Comparison of ENCODE assay signal across 18 cellular contexts in genomic region chr2:105412584-105412983, GRCh38. TPM values are rescaled to one million over a fixed set of nuclear protein-coding genes. Genes with fewer than 3 reads are reported as not detected.
DNase-seq lines count a peak whose midpoint lies in the region; ATAC-seq, FAIRE-seq and TF ChIP-seq lines count a peak whose summit lies in the region.
"Had no signal": no experiment of that assay in that cellular context is flagged by ENCODE, and none has a peak within 500 bp of the region (broad histone marks: within the 10 kb centered on the region; RNA-seq: fewer than 3 reads in every experiment).

No MANE protein-coding gene starts in this region.

- H3K4me2 ChIP-seq in HepG2 (ENCODE audit: low read depth, low read length) (no peak overlapping the region; the same call in 1 of the 2 replicates), mesenchymal stem cell (ENCODE audit: low read length, poor library complexity, severe bottlenecking) (no peak overlapping the region)

- POLR2A ChIA-PET in HepG2 (lab: Yijun Ruan, JAX) = no interaction called here

- WGBS in HepG2 (ENCODE audit: low lambda C conversion rate) = 12% methylated on average over 11 of the region's 11 CpGs
- WGBS in right lobe of liver (ENCODE audit: insufficient coverage, low coverage, low lambda C conversion rate, missing lambda C conversion rate) = 62% methylated on average over 11 of the region's 11 CpGs
- WGBS in mesenchymal stem cell = 90% methylated on average over 11 of the region's 11 CpGs

- H3K9ac ChIP-seq in HepG2 (ENCODE audit: insufficient read depth, low read depth, low read length) (no peak overlapping the region), mesenchymal stem cell (ENCODE audit: low read length) (no peak overlapping the region)

- TF ChIP-seq EP300 in HepG2 (IDR thresholded peaks at IDR 0.05; ENCODE audit: low read depth in 2 of 2, low read length in 2 of 2) (no peak), HepG2 (CRISPR knock-in tag; IDR thresholded peaks at IDR 0.05; ENCODE audit: borderline replicate concordance) (no peak)

- no peak overlapping the region for H2AFZ ChIP-seq in HepG2 (ENCODE audit: low read length)
- H2AFZ ChIP-seq in mesenchymal stem cell (ENCODE audit: low read depth, low read length) = no peak overlapping the region

- no peak overlapping the region for H2BK15ac ChIP-seq in mesenchymal stem cell (ENCODE audit: low read depth, poor library complexity, severe bottlenecking)

- TF ChIP-seq CTCF in HepG2 (CRISPR knock-in tag; IDR thresholded peaks at IDR 0.05) = no peak
- no peak for TF ChIP-seq CTCF in right lobe of liver (IDR thresholded peaks at IDR 0.05)
- TF ChIP-seq CTCF in cardiac muscle cell (IDR thresholded peaks at IDR 0.05; ENCODE audit: low read depth, low read length) = no peak

- ATAC-seq in HepG2 (no peak; the same call in 1 of the 3 replicates), right lobe of liver (no peak)

- BruUV-seq in HepG2 (replicated peaks; lab: Mats Ljungman, UMichigan) = no TSS peak

- H3K9me3 ChIP-seq in HepG2 (ENCODE audit: low read length) (no peaks in the 10 kb centered on the region), right lobe of liver (no peaks in the 10 kb centered on the region), cardiac muscle cell (ENCODE audit: low read depth) (no peaks in the 10 kb centered on the region), mesenchymal stem cell (ENCODE audit: control insufficient read depth, low read length) (no peaks in the 10 kb centered on the region)
- H3K9me3 ChIP-seq: BE2C, Caco-2 had no signal

- no peak overlapping the region for H3K4me3 ChIP-seq in HepG2 (replicated peaks in 1 of 3; ENCODE audit: insufficient read depth in 1 of 3, low read depth in 2 of 3, low read length in 3 of 3)
- no peak overlapping the region for H3K4me3 ChIP-seq in right lobe of liver
- H3K4me3 ChIP-seq in cardiac muscle cell = no peak overlapping the region
- no peak overlapping the region for H3K4me3 ChIP-seq in mesenchymal stem cell (ENCODE audit: insufficient read depth in 1 of 2, low read depth in 1 of 2, low read length in 2 of 2)

- peak overlapping the region; percentile 21 for H4K8ac ChIP-seq in mesenchymal stem cell (ENCODE audit: low read length)

- in situ Hi-C loops in HepG2 (cut with HindIII; ENCODE audit: extremely low pct_ligation_motif_present, low pct_unique_long_range_greater_than_20kb) = loop anchor here (5.0 kb wide), 1 partner anchor 40 kb away; no protein-coding TSS in a partner anchor

- DNase-seq in HepG2 (ENCODE audit: low spot score) (no peak), right lobe of liver (no peak), cardiac muscle cell (ENCODE audit: low read depth in 1 of 2, low spot score in 1 of 2) (no peak), mesenchymal stem cell (no peak), posterior cingulate gyrus (no peak), NCI-H2171 (lab: John Stamatoyannopoulos, UW) (no peak)
- no peak for DNase-seq in stimulated activated CD4-positive, alpha-beta T cell treated with anti-CD3 and anti-CD28 coated beads, Interleukin-12 subunit alpha, Interleukin-12 subunit beta, amount 100 ng/mL, for 4 hours
- DNase-seq: BE2C; Caco-2; CD4-positive, CD25-positive, alpha-beta regulatory T cell; KG1; NCI-H1417 treated with DMSO at 0.1 percent for 48 hours; NCI-H187 treated with DMSO at 0.1 percent for 48 hours; NCI-H226; NCI-H524; NCI-H82; RPMI8226 had no signal

- H3K4me1 ChIP-seq in HepG2 (ENCODE audit: insufficient read depth, low read length) (peaks cover 15% of the 10 kb centered on the region), right lobe of liver (no peaks in the 10 kb centered on the region), cardiac muscle cell (ENCODE audit: low read depth) (peaks cover 36% of the 10 kb centered on the region), mesenchymal stem cell (ENCODE audit: control insufficient read depth, insufficient read depth, low read depth, low read length) (peaks cover 11% of the 10 kb centered on the region)
- H3K4me1 ChIP-seq: BE2C had no signal

- no peak overlapping the region for H3K4ac ChIP-seq in mesenchymal stem cell (ENCODE audit: low read depth in 1 of 2, low read length in 2 of 2)

- H2BK12ac ChIP-seq in mesenchymal stem cell (ENCODE audit: low read length in 2 of 2) = peak overlapping the region in 1 of 2 experiments; percentile 2

- H2BK5ac ChIP-seq in mesenchymal stem cell (ENCODE audit: low read depth, low read length, poor library complexity, severe bottlenecking) = no peak overlapping the region

- no peak for TF ChIP-seq RAD21 in HepG2 (CRISPR knock-in tag; IDR thresholded peaks at IDR 0.05)

- intact Hi-C loops in HepG2 (cut with micrococcal nuclease; ENCODE audit: unreplicated experiment) = no loop called here
- intact Hi-C loops in right lobe of liver (cut with DNase I) = no loop called here
- intact Hi-C loops in posterior cingulate gyrus (cut with DNase I) = no loop called here

- H4K20me1 ChIP-seq in HepG2 (ENCODE audit: insufficient read depth, low read length) = no peaks in the 10 kb centered on the region

- no peaks in the 10 kb centered on the region for H3K79me1 ChIP-seq in mesenchymal stem cell (replicated peaks; ENCODE audit: low read length, poor library complexity, severe bottlenecking)

- H3K79me2 ChIP-seq in HepG2 (ENCODE audit: insufficient read depth, low read length) = no peaks in the 10 kb centered on the region

- no peak overlapping the region for H2BK120ac ChIP-seq in mesenchymal stem cell (ENCODE audit: low read depth, low read length)

- H3K36me3 ChIP-seq in HepG2 (replicated peaks in 1 of 2; ENCODE audit: control insufficient read depth in 1 of 2, insufficient read depth in 2 of 2, low read length in 2 of 2) (no peaks in the 10 kb centered on the region), right lobe of liver (no peaks in the 10 kb centered on the region), cardiac muscle cell (peaks cover 33% of the 10 kb centered on the region), mesenchymal stem cell (ENCODE audit: control insufficient read depth in 1 of 2, insufficient read depth in 2 of 2, low read depth in 1 of 2, low read length in 2 of 2) (no peaks in the 10 kb centered on the region)
- H3K36me3 ChIP-seq: BE2C had no signal

- H3K18ac ChIP-seq in mesenchymal stem cell (ENCODE audit: low read depth in 1 of 2, low read length in 2 of 2) = no peak overlapping the region

- no peak overlapping the region for H3K27ac ChIP-seq in HepG2 (ENCODE audit: extremely low read length, insufficient read depth, low read length)
- H3K27ac ChIP-seq in right lobe of liver = no peak overlapping the region
- H3K27ac ChIP-seq in cardiac muscle cell = peak overlapping the region; percentile 65
- H3K27ac ChIP-seq in mesenchymal stem cell (ENCODE audit: low read length, poor library complexity, severe bottlenecking) = no peak overlapping the region

- CTCF ChIA-PET in HepG2 (lab: Yijun Ruan, JAX; ENCODE audit: low intra/inter-chr PET ratio, low total read pairs) = no interaction called here

- no peak for FAIRE-seq in HepG2 (lab: Jason Lieb, UNC)
- FAIRE-seq: H54 had no signal

- H3K27me3 ChIP-seq in HepG2 (ENCODE audit: control insufficient read depth in 1 of 2, insufficient read depth in 2 of 2, low read length in 2 of 2) = peaks cover 1 to 43% of the 10 kb centered on the region in 2 experiments; a peak in 4 of 5 replicates
- H3K27me3 ChIP-seq in right lobe of liver = no peaks in the 10 kb centered on the region
- H3K27me3 ChIP-seq in cardiac muscle cell = no peaks in the 10 kb centered on the region
- H3K27me3 ChIP-seq in mesenchymal stem cell (ENCODE audit: control insufficient read depth in 1 of 2, insufficient read depth in 1 of 2, low read length in 2 of 2) = peaks cover 0 to 39% of the 10 kb centered on the region in 2 experiments
- H3K27me3 ChIP-seq: BE2C had no signal

- H4K91ac ChIP-seq in mesenchymal stem cell (ENCODE audit: low read length) = peak overlapping the region; percentile 62

- H3K14ac ChIP-seq in mesenchymal stem cell (ENCODE audit: low read length in 2 of 2) = no peak overlapping the region

- H3K23ac ChIP-seq in mesenchymal stem cell (ENCODE audit: low read length in 2 of 2) = no peak overlapping the region

- peak overlapping the region; percentile 20 for H2AK5ac ChIP-seq in mesenchymal stem cell (ENCODE audit: low read length, severe bottlenecking)

- no peak for TF ChIP-seq POLR2A in HepG2 (IDR thresholded peaks at IDR 0.05; ENCODE audit: insufficient read depth in 1 of 2, low read depth in 2 of 2, low read length in 2 of 2)
- no peak for TF ChIP-seq POLR2A in right lobe of liver (IDR thresholded peaks at IDR 0.05)

TF ChIP-seq in HepG2, 621 proteins besides CTCF, POLR2A, EP300 and RAD21 (continues in another document):
- TF ChIP-seq SP5 (CRISPR knock-in tag; IDR thresholded peaks at IDR 0.05; ENCODE audit: borderline replicate concordance, low read depth) = no peak

RNA-seq across cellular contexts. Expression of gene FHL2, which starts 13.7 kb away (rescaled TPM):
- 1.9 and 2.3 TPM in 2 replicates for total RNA-seq in HepG2 (2016; rRNA removed; fragmentation: Illumina TruSeq; extraction: Trizol)
- total RNA-seq in HepG2 (2016; cell fraction: cytosol; rRNA removed; fragmentation: Illumina TruSeq; extraction: Trizol; ENCODE audit: low read depth) = 1.4 and 1.6 TPM in 2 replicates
- 1.9 and 2.3 TPM in 2 replicates for total RNA-seq in HepG2 (2016; cell fraction: insoluble cytoplasmic fraction; rRNA removed; fragmentation: Illumina TruSeq; extraction: Trizol)
- 1.4 and 1.7 TPM in 2 replicates for total RNA-seq in HepG2 (2016; cell fraction: membrane; rRNA removed; fragmentation: Illumina TruSeq; extraction: Trizol)
- total RNA-seq in HepG2 (2016; cell fraction: nucleus; rRNA removed; fragmentation: Illumina TruSeq; extraction: Trizol) = 0.53 and 0.87 TPM in 2 replicates
- 44.2 and 74.8 TPM in 2 replicates for polyA plus RNA-seq in HepG2 (2011; rRNA removed)
- 51.8 and 84.3 TPM in 2 replicates for polyA plus RNA-seq in HepG2 (2011; cell fraction: cytosol; rRNA removed)
- polyA plus RNA-seq in HepG2 (2011; cell fraction: nucleus; rRNA removed) = 19.1 and 28.9 TPM in 2 replicates
- 51.1 and 56.1 TPM in 2 replicates for polyA plus RNA-seq in HepG2 (2012)
- 1.8 and 2.5 TPM in 2 replicates for polyA plus RNA-seq in HepG2 (2016; cell fraction: cytosol; fragmentation: Illumina TruSeq; extraction: Trizol; ENCODE audit: low read depth)
- polyA plus RNA-seq in HepG2 (2016; cell fraction: insoluble cytoplasmic fraction; fragmentation: Illumina TruSeq; extraction: Trizol; ENCODE audit: low read depth) = 3.4 and 3.5 TPM in 2 replicates
- polyA plus RNA-seq in HepG2 (2016; cell fraction: membrane; fragmentation: Illumina TruSeq; extraction: Trizol; ENCODE audit: low read depth) = 1.9 and 2.2 TPM in 2 replicates
- polyA plus RNA-seq in HepG2 (2016; cell fraction: nucleus; fragmentation: Illumina TruSeq; extraction: Trizol; ENCODE audit: insufficient read depth, low read depth) = 1.0 and 1.6 TPM in 2 replicates
- 56.1 and 100.0 TPM in 2 replicates for polyA minus RNA-seq in HepG2 (2011; rRNA and poly(A)+ RNA removed; ENCODE audit: low replicate concordance)
- polyA minus RNA-seq in HepG2 (2011; cell fraction: cytosol; rRNA and poly(A)+ RNA removed) = 18.5 and 23.7 TPM in 2 replicates
- 28.0 and 37.5 TPM in 2 replicates for polyA minus RNA-seq in HepG2 (2011; cell fraction: nucleus; rRNA and poly(A)+ RNA removed)
- 10 to 100 TPM in 3 of 6 experiments, 1 to 10 TPM in 3; 4.2 to 36.6 (median 12.0) TPM for total RNA-seq in right lobe of liver
- total RNA-seq in cardiac muscle cell = 586 and 1,288 TPM in 2 replicates
- polyA plus RNA-seq in cardiac muscle cell = 612 and 1,543 TPM in 2 replicates
- polyA plus RNA-seq in mesenchymal stem cell (2013, experiment 1 of 2) = 258 TPM
- polyA plus RNA-seq in mesenchymal stem cell (2013, experiment 2 of 2) = 261 TPM

Comparison
In these comparisons a context has a peak if more than half of its experiments do, and no peak if none do; other contexts are left out.
1. RNA of gene FHL2, which starts 13.7 kb away (total RNA-seq): 586 to 1,288 TPM in cardiac muscle cell; 4.2 to 36.6 TPM in right lobe of liver and 0.53 to 2.3 TPM in HepG2; every median in the first group is over 10 times any median in the second.